1 cellular context compared by ENCODE assay signal in the genomic region with DNA sequence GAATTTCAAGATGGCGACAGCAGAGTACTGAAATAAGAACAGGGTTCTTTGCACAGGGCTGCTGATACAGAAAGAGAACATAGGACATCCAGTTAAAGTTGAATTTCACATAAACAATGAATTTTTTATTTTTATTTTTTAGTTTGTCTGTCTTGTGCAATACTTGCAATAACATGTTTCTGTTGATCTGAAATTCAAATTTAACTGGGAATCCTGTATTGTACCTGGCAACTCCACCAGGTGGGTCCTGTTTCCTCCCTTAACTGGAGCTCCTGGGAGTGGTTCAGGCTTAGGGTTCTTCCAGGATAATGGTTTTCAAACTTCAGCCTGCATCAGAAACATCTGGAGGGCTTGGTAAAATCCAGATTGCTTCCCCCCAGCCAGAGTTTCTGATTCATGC.
TF ChIP-seq lines count a peak whose summit lies in the region.

No MANE protein-coding gene starts in this region.

TF ChIP-seq in GM23338, 12 proteins besides CTCF, POLR2A, EP300 and RAD21 (continued from another document):
- TF ChIP-seq, protein P1, sequence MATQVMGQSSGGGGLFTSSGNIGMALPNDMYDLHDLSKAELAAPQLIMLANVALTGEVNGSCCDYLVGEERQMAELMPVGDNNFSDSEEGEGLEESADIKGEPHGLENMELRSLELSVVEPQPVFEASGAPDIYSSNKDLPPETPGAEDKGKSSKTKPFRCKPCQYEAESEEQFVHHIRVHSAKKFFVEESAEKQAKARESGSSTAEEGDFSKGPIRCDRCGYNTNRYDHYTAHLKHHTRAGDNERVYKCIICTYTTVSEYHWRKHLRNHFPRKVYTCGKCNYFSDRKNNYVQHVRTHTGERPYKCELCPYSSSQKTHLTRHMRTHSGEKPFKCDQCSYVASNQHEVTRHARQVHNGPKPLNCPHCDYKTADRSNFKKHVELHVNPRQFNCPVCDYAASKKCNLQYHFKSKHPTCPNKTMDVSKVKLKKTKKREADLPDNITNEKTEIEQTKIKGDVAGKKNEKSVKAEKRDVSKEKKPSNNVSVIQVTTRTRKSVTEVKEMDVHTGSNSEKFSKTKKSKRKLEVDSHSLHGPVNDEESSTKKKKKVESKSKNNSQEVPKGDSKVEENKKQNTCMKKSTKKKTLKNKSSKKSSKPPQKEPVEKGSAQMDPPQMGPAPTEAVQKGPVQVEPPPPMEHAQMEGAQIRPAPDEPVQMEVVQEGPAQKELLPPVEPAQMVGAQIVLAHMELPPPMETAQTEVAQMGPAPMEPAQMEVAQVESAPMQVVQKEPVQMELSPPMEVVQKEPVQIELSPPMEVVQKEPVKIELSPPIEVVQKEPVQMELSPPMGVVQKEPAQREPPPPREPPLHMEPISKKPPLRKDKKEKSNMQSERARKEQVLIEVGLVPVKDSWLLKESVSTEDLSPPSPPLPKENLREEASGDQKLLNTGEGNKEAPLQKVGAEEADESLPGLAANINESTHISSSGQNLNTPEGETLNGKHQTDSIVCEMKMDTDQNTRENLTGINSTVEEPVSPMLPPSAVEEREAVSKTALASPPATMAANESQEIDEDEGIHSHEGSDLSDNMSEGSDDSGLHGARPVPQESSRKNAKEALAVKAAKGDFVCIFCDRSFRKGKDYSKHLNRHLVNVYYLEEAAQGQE (IDR thresholded peaks at IDR 0.05; ENCODE audit: unreplicated experiment): no peak
- TF ChIP-seq, protein P2, sequence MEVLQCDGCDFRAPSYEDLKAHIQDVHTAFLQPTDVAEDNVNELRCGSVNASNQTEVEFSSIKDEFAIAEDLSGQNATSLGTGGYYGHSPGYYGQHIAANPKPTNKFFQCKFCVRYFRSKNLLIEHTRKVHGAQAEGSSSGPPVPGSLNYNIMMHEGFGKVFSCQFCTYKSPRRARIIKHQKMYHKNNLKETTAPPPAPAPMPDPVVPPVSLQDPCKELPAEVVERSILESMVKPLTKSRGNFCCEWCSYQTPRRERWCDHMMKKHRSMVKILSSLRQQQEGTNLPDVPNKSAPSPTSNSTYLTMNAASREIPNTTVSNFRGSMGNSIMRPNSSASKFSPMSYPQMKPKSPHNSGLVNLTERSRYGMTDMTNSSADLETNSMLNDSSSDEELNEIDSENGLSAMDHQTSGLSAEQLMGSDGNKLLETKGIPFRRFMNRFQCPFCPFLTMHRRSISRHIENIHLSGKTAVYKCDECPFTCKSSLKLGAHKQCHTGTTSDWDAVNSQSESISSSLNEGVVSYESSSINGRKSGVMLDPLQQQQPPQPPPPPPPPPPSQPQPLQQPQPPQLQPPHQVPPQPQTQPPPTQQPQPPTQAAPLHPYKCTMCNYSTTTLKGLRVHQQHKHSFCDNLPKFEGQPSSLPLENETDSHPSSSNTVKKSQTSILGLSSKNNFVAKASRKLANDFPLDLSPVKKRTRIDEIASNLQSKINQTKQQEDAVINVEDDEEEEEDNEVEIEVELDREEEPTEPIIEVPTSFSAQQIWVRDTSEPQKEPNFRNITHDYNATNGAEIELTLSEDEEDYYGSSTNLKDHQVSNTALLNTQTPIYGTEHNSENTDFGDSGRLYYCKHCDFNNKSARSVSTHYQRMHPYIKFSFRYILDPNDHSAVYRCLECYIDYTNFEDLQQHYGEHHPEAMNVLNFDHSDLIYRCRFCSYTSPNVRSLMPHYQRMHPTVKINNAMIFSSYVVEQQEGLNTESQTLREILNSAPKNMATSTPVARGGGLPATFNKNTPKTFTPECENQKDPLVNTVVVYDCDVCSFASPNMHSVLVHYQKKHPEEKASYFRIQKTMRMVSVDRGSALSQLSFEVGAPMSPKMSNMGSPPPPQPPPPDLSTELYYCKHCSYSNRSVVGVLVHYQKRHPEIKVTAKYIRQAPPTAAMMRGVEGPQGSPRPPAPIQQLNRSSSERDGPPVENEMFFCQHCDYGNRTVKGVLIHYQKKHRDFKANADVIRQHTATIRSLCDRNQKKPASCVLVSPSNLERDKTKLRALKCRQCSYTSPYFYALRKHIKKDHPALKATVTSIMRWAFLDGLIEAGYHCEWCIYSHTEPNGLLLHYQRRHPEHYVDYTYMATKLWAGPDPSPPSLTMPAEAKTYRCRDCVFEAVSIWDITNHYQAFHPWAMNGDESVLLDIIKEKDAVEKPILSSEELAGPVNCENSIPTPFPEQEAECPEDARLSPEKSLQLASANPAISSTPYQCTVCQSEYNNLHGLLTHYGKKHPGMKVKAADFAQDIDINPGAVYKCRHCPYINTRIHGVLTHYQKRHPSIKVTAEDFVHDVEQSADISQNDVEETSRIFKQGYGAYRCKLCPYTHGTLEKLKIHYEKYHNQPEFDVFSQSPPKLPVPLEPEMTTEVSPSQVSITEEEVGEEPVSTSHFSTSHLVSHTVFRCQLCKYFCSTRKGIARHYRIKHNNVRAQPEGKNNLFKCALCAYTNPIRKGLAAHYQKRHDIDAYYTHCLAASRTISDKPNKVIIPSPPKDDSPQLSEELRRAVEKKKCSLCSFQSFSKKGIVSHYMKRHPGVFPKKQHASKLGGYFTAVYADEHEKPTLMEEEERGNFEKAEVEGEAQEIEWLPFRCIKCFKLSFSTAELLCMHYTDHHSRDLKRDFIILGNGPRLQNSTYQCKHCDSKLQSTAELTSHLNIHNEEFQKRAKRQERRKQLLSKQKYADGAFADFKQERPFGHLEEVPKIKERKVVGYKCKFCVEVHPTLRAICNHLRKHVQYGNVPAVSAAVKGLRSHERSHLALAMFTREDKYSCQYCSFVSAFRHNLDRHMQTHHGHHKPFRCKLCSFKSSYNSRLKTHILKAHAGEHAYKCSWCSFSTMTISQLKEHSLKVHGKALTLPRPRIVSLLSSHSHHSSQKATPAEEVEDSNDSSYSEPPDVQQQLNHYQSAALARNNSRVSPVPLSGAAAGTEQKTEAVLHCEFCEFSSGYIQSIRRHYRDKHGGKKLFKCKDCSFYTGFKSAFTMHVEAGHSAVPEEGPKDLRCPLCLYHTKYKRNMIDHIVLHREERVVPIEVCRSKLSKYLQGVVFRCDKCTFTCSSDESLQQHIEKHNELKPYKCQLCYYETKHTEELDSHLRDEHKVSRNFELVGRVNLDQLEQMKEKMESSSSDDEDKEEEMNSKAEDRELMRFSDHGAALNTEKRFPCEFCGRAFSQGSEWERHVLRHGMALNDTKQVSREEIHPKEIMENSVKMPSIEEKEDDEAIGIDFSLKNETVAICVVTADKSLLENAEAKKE (CRISPR knock-in tag; IDR thresholded peaks at IDR 0.05): no peak
